In genomic region chr6:143397229-143398222, GRCh38 we compare ENCODE assay signal across 1 cellular context.
TF ChIP-seq lines count a peak whose summit lies in the region.

No MANE protein-coding gene starts in this region.

TF ChIP-seq in HepG2, 621 proteins besides CTCF, POLR2A, EP300 and RAD21 (continued from another document and continues in another):
- TF ChIP-seq, protein P1, sequence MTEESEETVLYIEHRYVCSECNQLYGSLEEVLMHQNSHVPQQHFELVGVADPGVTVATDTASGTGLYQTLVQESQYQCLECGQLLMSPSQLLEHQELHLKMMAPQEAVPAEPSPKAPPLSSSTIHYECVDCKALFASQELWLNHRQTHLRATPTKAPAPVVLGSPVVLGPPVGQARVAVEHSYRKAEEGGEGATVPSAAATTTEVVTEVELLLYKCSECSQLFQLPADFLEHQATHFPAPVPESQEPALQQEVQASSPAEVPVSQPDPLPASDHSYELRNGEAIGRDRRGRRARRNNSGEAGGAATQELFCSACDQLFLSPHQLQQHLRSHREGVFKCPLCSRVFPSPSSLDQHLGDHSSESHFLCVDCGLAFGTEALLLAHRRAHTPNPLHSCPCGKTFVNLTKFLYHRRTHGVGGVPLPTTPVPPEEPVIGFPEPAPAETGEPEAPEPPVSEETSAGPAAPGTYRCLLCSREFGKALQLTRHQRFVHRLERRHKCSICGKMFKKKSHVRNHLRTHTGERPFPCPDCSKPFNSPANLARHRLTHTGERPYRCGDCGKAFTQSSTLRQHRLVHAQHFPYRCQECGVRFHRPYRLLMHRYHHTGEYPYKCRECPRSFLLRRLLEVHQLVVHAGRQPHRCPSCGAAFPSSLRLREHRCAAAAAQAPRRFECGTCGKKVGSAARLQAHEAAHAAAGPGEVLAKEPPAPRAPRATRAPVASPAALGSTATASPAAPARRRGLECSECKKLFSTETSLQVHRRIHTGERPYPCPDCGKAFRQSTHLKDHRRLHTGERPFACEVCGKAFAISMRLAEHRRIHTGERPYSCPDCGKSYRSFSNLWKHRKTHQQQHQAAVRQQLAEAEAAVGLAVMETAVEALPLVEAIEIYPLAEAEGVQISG (CRISPR knock-in tag; IDR thresholded peaks at IDR 0.05): peak; percentile 73
- TF ChIP-seq ZNF205 (CRISPR knock-in tag; IDR thresholded peaks at IDR 0.05): peak; percentile 64
- TF ChIP-seq, protein P2, sequence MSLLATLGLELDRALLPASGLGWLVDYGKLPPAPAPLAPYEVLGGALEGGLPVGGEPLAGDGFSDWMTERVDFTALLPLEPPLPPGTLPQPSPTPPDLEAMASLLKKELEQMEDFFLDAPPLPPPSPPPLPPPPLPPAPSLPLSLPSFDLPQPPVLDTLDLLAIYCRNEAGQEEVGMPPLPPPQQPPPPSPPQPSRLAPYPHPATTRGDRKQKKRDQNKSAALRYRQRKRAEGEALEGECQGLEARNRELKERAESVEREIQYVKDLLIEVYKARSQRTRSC (CRISPR knock-in tag; IDR thresholded peaks at IDR 0.05; ENCODE audit: low read depth): no peak
- TF ChIP-seq CERS6 (CRISPR knock-in tag; IDR thresholded peaks at IDR 0.05): no peak
- TF ChIP-seq ISL2 (CRISPR knock-in tag; IDR thresholded peaks at IDR 0.05): peak; percentile 79
- TF ChIP-seq, protein P3, sequence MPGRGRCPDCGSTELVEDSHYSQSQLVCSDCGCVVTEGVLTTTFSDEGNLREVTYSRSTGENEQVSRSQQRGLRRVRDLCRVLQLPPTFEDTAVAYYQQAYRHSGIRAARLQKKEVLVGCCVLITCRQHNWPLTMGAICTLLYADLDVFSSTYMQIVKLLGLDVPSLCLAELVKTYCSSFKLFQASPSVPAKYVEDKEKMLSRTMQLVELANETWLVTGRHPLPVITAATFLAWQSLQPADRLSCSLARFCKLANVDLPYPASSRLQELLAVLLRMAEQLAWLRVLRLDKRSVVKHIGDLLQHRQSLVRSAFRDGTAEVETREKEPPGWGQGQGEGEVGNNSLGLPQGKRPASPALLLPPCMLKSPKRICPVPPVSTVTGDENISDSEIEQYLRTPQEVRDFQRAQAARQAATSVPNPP (CRISPR knock-in tag; IDR thresholded peaks at IDR 0.05): 0 out of 2 replicates have a peak, but pooled peaks have one; percentile 36
- TF ChIP-seq ZNF256 (CRISPR knock-in tag; conservative IDR thresholded peaks at IDR 0.05): no peak
- TF ChIP-seq ASH2L (IDR thresholded peaks at IDR 0.05; ENCODE audit: insufficient read length, low read depth, low read length): peak; percentile 91
- TF ChIP-seq, protein P4, sequence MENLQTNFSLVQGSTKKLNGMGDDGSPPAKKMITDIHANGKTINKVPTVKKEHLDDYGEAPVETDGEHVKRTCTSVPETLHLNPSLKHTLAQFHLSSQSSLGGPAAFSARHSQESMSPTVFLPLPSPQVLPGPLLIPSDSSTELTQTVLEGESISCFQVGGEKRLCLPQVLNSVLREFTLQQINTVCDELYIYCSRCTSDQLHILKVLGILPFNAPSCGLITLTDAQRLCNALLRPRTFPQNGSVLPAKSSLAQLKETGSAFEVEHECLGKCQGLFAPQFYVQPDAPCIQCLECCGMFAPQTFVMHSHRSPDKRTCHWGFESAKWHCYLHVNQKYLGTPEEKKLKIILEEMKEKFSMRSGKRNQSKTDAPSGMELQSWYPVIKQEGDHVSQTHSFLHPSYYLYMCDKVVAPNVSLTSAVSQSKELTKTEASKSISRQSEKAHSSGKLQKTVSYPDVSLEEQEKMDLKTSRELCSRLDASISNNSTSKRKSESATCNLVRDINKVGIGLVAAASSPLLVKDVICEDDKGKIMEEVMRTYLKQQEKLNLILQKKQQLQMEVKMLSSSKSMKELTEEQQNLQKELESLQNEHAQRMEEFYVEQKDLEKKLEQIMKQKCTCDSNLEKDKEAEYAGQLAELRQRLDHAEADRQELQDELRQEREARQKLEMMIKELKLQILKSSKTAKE (CRISPR knock-in tag; IDR thresholded peaks at IDR 0.05; ENCODE audit: borderline replicate concordance): peak; percentile 80
- TF ChIP-seq DNMT1 (CRISPR knock-in tag; IDR thresholded peaks at IDR 0.05): no peak
- 0 out of 2 replicates have a peak, but pooled peaks have one; percentile 14 for TF ChIP-seq ZBTB38 (CRISPR knock-in tag; IDR thresholded peaks at IDR 0.05)
- TF ChIP-seq MLX (CRISPR knock-in tag; IDR thresholded peaks at IDR 0.05): peak; percentile 53; the same call in 1 of the 2 replicates
- TF ChIP-seq HNF4G (IDR thresholded peaks at IDR 0.05; ENCODE audit: borderline replicate concordance, low read depth, low read length): peak; percentile 64; the same call in 1 of the 2 replicates
- TF ChIP-seq HNF4G (CRISPR knock-in tag; IDR thresholded peaks at IDR 0.05; ENCODE audit: borderline replicate concordance, low read depth): peak; percentile 48; the same call in 1 of the 2 replicates
- TF ChIP-seq SAFB2 (CRISPR knock-in tag; IDR thresholded peaks at IDR 0.05; ENCODE audit: borderline replicate concordance, low read depth): no peak
- TF ChIP-seq, protein P5, sequence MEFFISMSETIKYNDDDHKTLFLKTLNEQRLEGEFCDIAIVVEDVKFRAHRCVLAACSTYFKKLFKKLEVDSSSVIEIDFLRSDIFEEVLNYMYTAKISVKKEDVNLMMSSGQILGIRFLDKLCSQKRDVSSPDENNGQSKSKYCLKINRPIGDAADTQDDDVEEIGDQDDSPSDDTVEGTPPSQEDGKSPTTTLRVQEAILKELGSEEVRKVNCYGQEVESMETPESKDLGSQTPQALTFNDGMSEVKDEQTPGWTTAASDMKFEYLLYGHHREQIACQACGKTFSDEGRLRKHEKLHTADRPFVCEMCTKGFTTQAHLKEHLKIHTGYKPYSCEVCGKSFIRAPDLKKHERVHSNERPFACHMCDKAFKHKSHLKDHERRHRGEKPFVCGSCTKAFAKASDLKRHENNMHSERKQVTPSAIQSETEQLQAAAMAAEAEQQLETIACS (CRISPR knock-in tag; IDR thresholded peaks at IDR 0.05): no peak
- TF ChIP-seq IKZF4 (CRISPR knock-in tag; IDR thresholded peaks at IDR 0.05; ENCODE audit: borderline replicate concordance, low read depth, not compliant biosample characterization): no peak
- TF ChIP-seq ZNF609 (CRISPR knock-in tag; IDR thresholded peaks at IDR 0.05; ENCODE audit: borderline replicate concordance): peak; percentile 87
- peak; percentile 97 for TF ChIP-seq RARA (CRISPR knock-in tag; IDR thresholded peaks at IDR 0.05)
- no peak for TF ChIP-seq NAIF1 (CRISPR knock-in tag; IDR thresholded peaks at IDR 0.05; ENCODE audit: borderline replicate concordance)
- TF ChIP-seq, protein P6, sequence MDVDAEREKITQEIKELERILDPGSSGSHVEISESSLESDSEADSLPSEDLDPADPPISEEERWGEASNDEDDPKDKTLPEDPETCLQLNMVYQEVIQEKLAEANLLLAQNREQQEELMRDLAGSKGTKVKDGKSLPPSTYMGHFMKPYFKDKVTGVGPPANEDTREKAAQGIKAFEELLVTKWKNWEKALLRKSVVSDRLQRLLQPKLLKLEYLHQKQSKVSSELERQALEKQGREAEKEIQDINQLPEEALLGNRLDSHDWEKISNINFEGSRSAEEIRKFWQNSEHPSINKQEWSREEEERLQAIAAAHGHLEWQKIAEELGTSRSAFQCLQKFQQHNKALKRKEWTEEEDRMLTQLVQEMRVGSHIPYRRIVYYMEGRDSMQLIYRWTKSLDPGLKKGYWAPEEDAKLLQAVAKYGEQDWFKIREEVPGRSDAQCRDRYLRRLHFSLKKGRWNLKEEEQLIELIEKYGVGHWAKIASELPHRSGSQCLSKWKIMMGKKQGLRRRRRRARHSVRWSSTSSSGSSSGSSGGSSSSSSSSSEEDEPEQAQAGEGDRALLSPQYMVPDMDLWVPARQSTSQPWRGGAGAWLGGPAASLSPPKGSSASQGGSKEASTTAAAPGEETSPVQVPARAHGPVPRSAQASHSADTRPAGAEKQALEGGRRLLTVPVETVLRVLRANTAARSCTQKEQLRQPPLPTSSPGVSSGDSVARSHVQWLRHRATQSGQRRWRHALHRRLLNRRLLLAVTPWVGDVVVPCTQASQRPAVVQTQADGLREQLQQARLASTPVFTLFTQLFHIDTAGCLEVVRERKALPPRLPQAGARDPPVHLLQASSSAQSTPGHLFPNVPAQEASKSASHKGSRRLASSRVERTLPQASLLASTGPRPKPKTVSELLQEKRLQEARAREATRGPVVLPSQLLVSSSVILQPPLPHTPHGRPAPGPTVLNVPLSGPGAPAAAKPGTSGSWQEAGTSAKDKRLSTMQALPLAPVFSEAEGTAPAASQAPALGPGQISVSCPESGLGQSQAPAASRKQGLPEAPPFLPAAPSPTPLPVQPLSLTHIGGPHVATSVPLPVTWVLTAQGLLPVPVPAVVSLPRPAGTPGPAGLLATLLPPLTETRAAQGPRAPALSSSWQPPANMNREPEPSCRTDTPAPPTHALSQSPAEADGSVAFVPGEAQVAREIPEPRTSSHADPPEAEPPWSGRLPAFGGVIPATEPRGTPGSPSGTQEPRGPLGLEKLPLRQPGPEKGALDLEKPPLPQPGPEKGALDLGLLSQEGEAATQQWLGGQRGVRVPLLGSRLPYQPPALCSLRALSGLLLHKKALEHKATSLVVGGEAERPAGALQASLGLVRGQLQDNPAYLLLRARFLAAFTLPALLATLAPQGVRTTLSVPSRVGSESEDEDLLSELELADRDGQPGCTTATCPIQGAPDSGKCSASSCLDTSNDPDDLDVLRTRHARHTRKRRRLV (CRISPR knock-in tag; IDR thresholded peaks at IDR 0.05): no peak
- no peak for TF ChIP-seq PTBP1 (IDR thresholded peaks at IDR 0.05; ENCODE audit: low read depth, low read length, poor library complexity, severe bottlenecking)
- TF ChIP-seq ESRRA (CRISPR knock-in tag; IDR thresholded peaks at IDR 0.05; ENCODE audit: low read depth): 0 out of 2 replicates have a peak, but pooled peaks have one; percentile 45
- no peak; the same call in 1 of the 2 replicates for TF ChIP-seq ZNF788 (CRISPR knock-in tag; IDR thresholded peaks at IDR 0.05; ENCODE audit: borderline replicate concordance)
- no peak for TF ChIP-seq AGO2 (optimal IDR thresholded peaks at IDR 0.05; ENCODE audit: low read depth, low read length)
- TF ChIP-seq, protein P7, sequence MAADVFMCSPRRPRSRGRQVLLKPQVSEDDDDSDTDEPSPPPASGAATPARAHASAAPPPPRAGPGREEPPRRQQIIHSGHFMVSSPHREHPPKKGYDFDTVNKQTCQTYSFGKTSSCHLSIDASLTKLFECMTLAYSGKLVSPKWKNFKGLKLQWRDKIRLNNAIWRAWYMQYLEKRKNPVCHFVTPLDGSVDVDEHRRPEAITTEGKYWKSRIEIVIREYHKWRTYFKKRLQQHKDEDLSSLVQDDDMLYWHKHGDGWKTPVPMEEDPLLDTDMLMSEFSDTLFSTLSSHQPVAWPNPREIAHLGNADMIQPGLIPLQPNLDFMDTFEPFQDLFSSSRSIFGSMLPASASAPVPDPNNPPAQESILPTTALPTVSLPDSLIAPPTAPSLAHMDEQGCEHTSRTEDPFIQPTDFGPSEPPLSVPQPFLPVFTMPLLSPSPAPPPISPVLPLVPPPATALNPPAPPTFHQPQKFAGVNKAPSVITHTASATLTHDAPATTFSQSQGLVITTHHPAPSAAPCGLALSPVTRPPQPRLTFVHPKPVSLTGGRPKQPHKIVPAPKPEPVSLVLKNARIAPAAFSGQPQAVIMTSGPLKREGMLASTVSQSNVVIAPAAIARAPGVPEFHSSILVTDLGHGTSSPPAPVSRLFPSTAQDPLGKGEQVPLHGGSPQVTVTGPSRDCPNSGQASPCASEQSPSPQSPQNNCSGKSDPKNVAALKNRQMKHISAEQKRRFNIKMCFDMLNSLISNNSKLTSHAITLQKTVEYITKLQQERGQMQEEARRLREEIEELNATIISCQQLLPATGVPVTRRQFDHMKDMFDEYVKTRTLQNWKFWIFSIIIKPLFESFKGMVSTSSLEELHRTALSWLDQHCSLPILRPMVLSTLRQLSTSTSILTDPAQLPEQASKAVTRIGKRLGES (CRISPR knock-in tag; IDR thresholded peaks at IDR 0.05; ENCODE audit: borderline replicate concordance): no peak
